Comparison of ENCODE assay signal across 17 cellular contexts in genomic region chr2:158797963-158798700, GRCh38. TPM values are rescaled to one million over a fixed set of nuclear protein-coding genes. Genes with fewer than 3 reads are reported as not detected.
DNase-seq lines count a peak whose midpoint lies in the region; TF ChIP-seq lines count a peak whose summit lies in the region.
"Had no signal": no experiment of that assay in that cellular context is flagged by ENCODE, and none has a peak within 500 bp of the region (broad histone marks: within the 10 kb centered on the region; RNA-seq: fewer than 3 reads in every experiment).

No MANE protein-coding gene starts in this region.

- peak; percentile 29 for DNase-seq in A673 (ENCODE audit: low spot score)
- DNase-seq in EL, result peak; percentile 41
- DNase-seq in NCI-H446 (lab: John Stamatoyannopoulos, UW), result peak; percentile 23 to 81
- DNase-seq in mesendoderm, result no peak
- DNase-seq in KG1 (lab: John Stamatoyannopoulos, UW), result no peak
- DNase-seq in NCI-H2227 (lab: John Stamatoyannopoulos, UW; ENCODE audit: unreplicated experiment), result no peak
- no peak for DNase-seq in NOMO-1 treated with dmso at 0.1 percent for 144 hours (lab: John Stamatoyannopoulos, UW; ENCODE audit: unreplicated experiment)
- DNase-seq: DMS153; immature natural killer cell; NCI-H510A; nephron progenitor cell; stimulated activated CD4-positive, alpha-beta T cell treated with anti-CD3 and anti-CD28 coated beads, Interleukin-15, amount 100 ng/mL, for 24 hours had no signal

- POLR2A ChIA-PET in A673 (lab: Charles Lee; ENCODE audit: low non-redundant PET), result no interaction called here

- H2BK15ac ChIP-seq in mesendoderm (replicated peaks; ENCODE audit: low read depth), result no peak overlapping the region

- H3K9ac ChIP-seq in mesendoderm (ENCODE audit: low read length), result no peak overlapping the region

- CTCF ChIA-PET in A673 (lab: Charles Lee), result no interaction called here

- no peak overlapping the region for H2BK5ac ChIP-seq in mesendoderm (ENCODE audit: low read length)

- H3K4me2 ChIP-seq in mesendoderm (ENCODE audit: low read length), result no peak overlapping the region

- no peak overlapping the region for H3K18ac ChIP-seq in mesendoderm (ENCODE audit: low read length)

- WGBS in esophagus, 2 donors, result 51 to 54% methylated on average over 6 of the region's 6 CpGs
- no CpG with 5 or more reads among the region's 6 CpGs for WGBS in mesendoderm (ENCODE audit: extremely low coverage, insufficient coverage, low lambda C conversion rate)

- peaks cover 25% of the 10 kb centered on the region for H3K4me1 ChIP-seq in A673 (ENCODE audit: insufficient read depth, low read length, poor library complexity, severe bottlenecking)
- H3K4me1 ChIP-seq in esophagus (ENCODE audit: control insufficient read depth in 2 of 2, insufficient read depth in 2 of 2, low read length in 1 of 2), result peaks cover 0 to 4% of the 10 kb centered on the region in 2 donors
- H3K4me1 ChIP-seq in mesendoderm (ENCODE audit: control insufficient read depth, low read depth, low read length), result peaks cover 6% of the 10 kb centered on the region

- no TSS peak for BruUV-seq in A673 (replicated peaks; lab: Mats Ljungman, UMichigan)

- no peaks in the 10 kb centered on the region for H3K9me3 ChIP-seq in A673 (ENCODE audit: low read depth, low read length, poor library complexity, severe bottlenecking)
- no peaks in the 10 kb centered on the region for H3K9me3 ChIP-seq in esophagus (ENCODE audit: control insufficient read depth in 2 of 2, insufficient read depth in 1 of 2, low read depth in 1 of 2, low read length in 1 of 2)

- H3K4me3 ChIP-seq in A673 (ENCODE audit: low read depth, low read length, poor library complexity, severe bottlenecking) (no peak overlapping the region), esophagus (ENCODE audit: low read depth in 1 of 2, low read length in 2 of 2) (peak overlapping the region in 1 of 2 donors; percentile 0), mesendoderm (ENCODE audit: low read length) (no peak overlapping the region)

- no peak overlapping the region for H2BK120ac ChIP-seq in mesendoderm (ENCODE audit: low read depth, low read length)

- H3K36me3 ChIP-seq in A673 (ENCODE audit: insufficient read depth, low read length, poor library complexity, severe bottlenecking) (no peaks in the 10 kb centered on the region), esophagus (ENCODE audit: control insufficient read depth in 2 of 2, insufficient read depth in 2 of 2, low read length in 1 of 2) (no peaks in the 10 kb centered on the region), mesendoderm (ENCODE audit: control insufficient read depth, insufficient read depth, low read length) (no peaks in the 10 kb centered on the region)

- H4K8ac ChIP-seq in mesendoderm (ENCODE audit: low read depth, low read length), result no peak overlapping the region

- no peak overlapping the region for H2AK5ac ChIP-seq in mesendoderm (ENCODE audit: low read length)

- H3K23ac ChIP-seq in mesendoderm (ENCODE audit: low read length), result no peak overlapping the region

- no peak overlapping the region for H4K5ac ChIP-seq in mesendoderm (ENCODE audit: low read length)

- H3K4ac ChIP-seq in mesendoderm (ENCODE audit: low read depth, low read length), result no peak overlapping the region

- H3K56ac ChIP-seq in mesendoderm (ENCODE audit: low read length), result no peak overlapping the region

- intact Hi-C loops in A673 (cut with micrococcal nuclease; ENCODE audit: unreplicated experiment), result no loop called here

- TF ChIP-seq CTCF in A673 (conservative IDR thresholded peaks at IDR 0.05; ENCODE audit: low read depth, low read length), result no peak

- H3K79me2 ChIP-seq in mesendoderm (ENCODE audit: control insufficient read depth, insufficient read depth, low read length), result no peaks in the 10 kb centered on the region

- no peaks in the 10 kb centered on the region for H3K79me1 ChIP-seq in mesendoderm (ENCODE audit: low read length)

- H3K27ac ChIP-seq in A673 (ENCODE audit: low read depth, low read length, poor library complexity, severe bottlenecking) (no peak overlapping the region), esophagus (ENCODE audit: low read depth in 2 of 2, low read length in 1 of 2) (peak overlapping the region; percentile 5 to 80), mesendoderm (ENCODE audit: low read depth, low read length) (no peak overlapping the region)
- H3K27ac ChIP-seq: VCaP had no signal

- H3K27me3 ChIP-seq in A673 (replicated peaks; ENCODE audit: insufficient read depth, low read depth, low read length, poor library complexity) (no peaks in the 10 kb centered on the region), esophagus (ENCODE audit: control insufficient read depth in 1 of 2, insufficient read depth in 2 of 2, low read length in 2 of 2) (no peaks in the 10 kb centered on the region), mesendoderm (ENCODE audit: insufficient read depth, low read length, poor library complexity) (no peaks in the 10 kb centered on the region)

RNA-seq across cellular contexts. Expression of gene DAPL1, which starts 3.0 kb away (rescaled TPM):
- 0.80 and 1.4 TPM in 2 replicates for total RNA-seq in A673 (2021)
- polyA plus RNA-seq in esophagus, result 100 to 1,000 TPM; 426 to 475 TPM
- not detected for polyA plus RNA-seq in mesendoderm (2013, experiment 1 of 2)
- polyA plus RNA-seq in mesendoderm (2013, experiment 2 of 2), result not detected
- total RNA-seq: activated T-helper 17 cell treated with anti-CD3 and anti-CD28 coated beads, Interleukin-2, amount 50 U/mL, for 72 hours; RPMI7951; urinary bladder had no signal
- polyA plus RNA-seq: immature natural killer cell had no signal

Comparison
In these comparisons a context has a peak if more than half of its experiments do, and no peak if none do; other contexts are left out.
1. DNase-seq: peak in A673 (single experiment), EL (single experiment) and NCI-H446 (2 of 2); none in mesendoderm (single experiment), KG1 (single experiment), NCI-H2227 (single experiment) and NOMO-1 treated with dmso at 0.1 percent for 144 hours (single experiment).
2. H3K27ac ChIP-seq: peak in esophagus (2 of 2); none in A673 (single experiment) and mesendoderm (single experiment).